ENCODE assay signal across 26 cellular contexts in genomic region chr17:63329876-63330275, GRCh38.
"Had no signal": no experiment of that assay in that cellular context is flagged by ENCODE, and none has a peak within 500 bp of the region (broad histone marks: within the 10 kb centered on the region; RNA-seq: fewer than 3 reads in every experiment).

No MANE protein-coding gene starts in this region.

- H3K4me3 ChIP-seq: MG63, SJSA1 had no signal

- H3K9me3 Mint-ChIP-seq: IgD-negative memory B cell, T-cell had no signal

- H3K4me2 ChIP-seq: SK-N-SH had no signal

- H3K27ac Mint-ChIP-seq: IgD-negative memory B cell, T-cell had no signal

- FAIRE-seq: RCC 7860 had no signal

- H3K9ac ChIP-seq: SK-N-SH had no signal

- DNase-seq: Karpas-422, KBM-7, MG63, NCI-H1092, NCI-H1105 treated with DMSO at 0.1 percent for 48 hours, NCI-H1417 treated with DMSO at 0.1 percent for 48 hours, NCI-H146, NCI-H1694 treated with DMSO at 0.1 percent for 48 hours, NCI-H2029, NCI-H2081 treated with DMSO at 0.1 percent for 48 hours, NCI-H2171, NCI-H226, NCI-H446, NCI-H510A, NCI-H524 treated with DMSO at 0.1 percent for 48 hours, NCI-H69, NCI-H774, Right ventricle myocardium superior, RPMI8226, SIG-M5, SK-N-SH, SW 1271, T-cell had no signal

- H3K4me3 Mint-ChIP-seq: IgD-negative memory B cell, T-cell had no signal

- H3K4me1 Mint-ChIP-seq: IgD-negative memory B cell, T-cell had no signal

- ATAC-seq: T-cell had no signal

- H3K36me3 ChIP-seq: SJSA1 had no signal

- H3K27me3 Mint-ChIP-seq: IgD-negative memory B cell, T-cell had no signal

- H3K27ac ChIP-seq: SJSA1 had no signal

- H3K27me3 ChIP-seq: MG63, SJSA1 had no signal

- H3K4me1 ChIP-seq: SJSA1 had no signal
